17 cellular contexts compared by ENCODE assay signal in the genomic region with DNA sequence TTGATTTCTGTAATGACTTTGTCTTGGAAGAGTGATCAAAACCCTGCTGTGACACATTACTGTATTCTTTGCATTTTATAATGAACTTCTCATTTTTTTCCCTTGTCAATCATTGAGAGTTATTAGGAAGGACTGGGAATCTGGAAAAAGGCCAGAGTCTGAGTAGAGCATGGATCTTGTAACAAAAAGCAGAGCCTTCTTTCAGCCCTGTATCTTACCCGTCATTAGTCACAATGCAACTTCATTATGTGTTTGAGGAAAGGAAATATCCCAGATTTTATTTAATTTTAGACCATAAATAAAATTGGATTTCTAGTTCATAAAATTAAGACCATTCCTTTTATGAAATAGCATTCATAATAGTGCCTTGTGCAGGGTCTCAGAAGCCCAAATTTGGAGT.
DNase-seq lines count a peak whose midpoint lies in the region; TF ChIP-seq lines count a peak whose summit lies in the region.
"Had no signal": no experiment of that assay in that cellular context is flagged by ENCODE, and none has a peak within 500 bp of the region (broad histone marks: within the 10 kb centered on the region; RNA-seq: fewer than 3 reads in every experiment).

No MANE protein-coding gene starts in this region.

- H3K9me3 ChIP-seq in BE2C (no peaks in the 10 kb centered on the region), SK-N-SH (no peaks in the 10 kb centered on the region)
- H3K9me3 ChIP-seq: HAP-1 had no signal

- H4K20me1 ChIP-seq in SK-N-SH (ENCODE audit: insufficient read depth) = no peaks in the 10 kb centered on the region

- peak; percentile 64 for DNase-seq in BE2C
- DNase-seq in NCI-H446 (lab: John Stamatoyannopoulos, UW) = peak; percentile 44 to 70
- peak; percentile 38 for DNase-seq in SK-N-SH
- peak; percentile 39 to 55 for DNase-seq in foreskin fibroblast
- no peak for DNase-seq in NCI-H2107 (lab: John Stamatoyannopoulos, UW)
- DNase-seq in NCI-H128 (lab: John Stamatoyannopoulos, UW; ENCODE audit: unreplicated experiment) = no peak
- DNase-seq: C1 segment of cervical spinal cord; CD4-positive, CD25-positive, alpha-beta regulatory T cell; CD8-positive, alpha-beta memory T cell; COR-L47; DMS 273 treated with DMSO at 0.1 percent for 48 hours; DMS53; DND-41; EL; GM23248 had no signal

- WGBS in SK-N-SH (ENCODE audit: low lambda C conversion rate) = 35% methylated on average over 1 of the region's 1 CpG

- no peaks in the 10 kb centered on the region for H3K79me2 ChIP-seq in SK-N-SH (ENCODE audit: insufficient read depth)

- no peak for TF ChIP-seq CTCF in BE2C (IDR thresholded peaks at IDR 0.05; ENCODE audit: low read depth, low read length)
- TF ChIP-seq CTCF in SK-N-SH (IDR thresholded peaks at IDR 0.05) = no peak
- no peak for TF ChIP-seq CTCF in foreskin fibroblast (IDR thresholded peaks at IDR 0.05; ENCODE audit: low read depth, low read length)

- H3K4me3 ChIP-seq in BE2C (ENCODE audit: low read depth, low read length) (no peak overlapping the region), SK-N-SH (ENCODE audit: low read depth in 2 of 2, low read length in 1 of 2) (no peak overlapping the region), foreskin fibroblast (ENCODE audit: low read depth in 1 of 2, low read length in 2 of 2) (no peak overlapping the region)
- H3K4me3 ChIP-seq: GM12878, GM23248, HAP-1 had no signal

- no peaks in the 10 kb centered on the region for H3K9me2 ChIP-seq in SK-N-SH

- no peaks in the 10 kb centered on the region for H3K27me3 ChIP-seq in BE2C
- H3K27me3 ChIP-seq in SK-N-SH (ENCODE audit: insufficient read depth) = no peaks in the 10 kb centered on the region

- H3K4me1 ChIP-seq in BE2C (peaks cover 43% of the 10 kb centered on the region), SK-N-SH (ENCODE audit: control insufficient read depth in 1 of 2, insufficient read depth in 2 of 2, low read depth in 1 of 2, low read length in 1 of 2) (peaks cover 0 to 4% of the 10 kb centered on the region in 2 experiments; a peak in 2 of 4 replicates)
- H3K4me1 ChIP-seq: HAP-1 had no signal

- no peak overlapping the region for H2AFZ ChIP-seq in SK-N-SH (ENCODE audit: low read depth)
- H2AFZ ChIP-seq: GM23248 had no signal

- H3K9ac ChIP-seq in SK-N-SH = no peak overlapping the region
- H3K9ac ChIP-seq: GM23248 had no signal

- POLR2A ChIA-PET in SK-N-SH (lab: Yijun Ruan, JAX) = no interaction called here

- TF ChIP-seq EP300 in SK-N-SH (IDR thresholded peaks at IDR 0.05; ENCODE audit: borderline replicate concordance in 1 of 2, low read depth in 1 of 2, low read length in 1 of 2) = peak in 1 of 2 experiments; percentile 72; a peak in 2 of 4 replicates

- H3K36me3 ChIP-seq in BE2C = peaks cover 15% of the 10 kb centered on the region
- peaks cover 0 to 2% of the 10 kb centered on the region in 2 experiments for H3K36me3 ChIP-seq in SK-N-SH (replicated peaks in 1 of 2; ENCODE audit: control insufficient read depth in 1 of 2, insufficient read depth in 2 of 2, low read length in 1 of 2)
- H3K36me3 ChIP-seq: HAP-1 had no signal

- H3K27ac ChIP-seq in SK-N-SH (ENCODE audit: low read depth in 2 of 2, low read length in 1 of 2) = no peak overlapping the region; a peak in 1 of 4 replicates
- H3K27ac ChIP-seq: GM23248 had no signal

- H3F3A ChIP-seq in SK-N-SH (replicated peaks; ENCODE audit: insufficient read depth) = no peaks in the 10 kb centered on the region

- TF ChIP-seq RAD21 in SK-N-SH (IDR thresholded peaks at IDR 0.05; ENCODE audit: low read length) = no peak

- CTCF ChIA-PET in SK-N-SH (lab: Yijun Ruan, JAX) = interaction anchor here (0.7 to 4.5 kb wide), 3 partner anchors 11 to 167 kb away, joined by 4 to 13 read pairs (median 4); no protein-coding TSS in a partner anchor

- no peak overlapping the region for H3K4me2 ChIP-seq in SK-N-SH

TF ChIP-seq in SK-N-SH, 30 proteins besides CTCF, POLR2A, EP300 and RAD21:
- TF ChIP-seq RXRA (IDR thresholded peaks at IDR 0.05; ENCODE audit: borderline replicate concordance, low read depth) (no peak), GABPA (IDR thresholded peaks at IDR 0.05; ENCODE audit: low read depth) (no peak), MEF2A (IDR thresholded peaks at IDR 0.05; ENCODE audit: borderline replicate concordance, low read depth) (no peak), JUND (IDR thresholded peaks at IDR 0.05) (0 out of 2 replicates have a peak, but pooled peaks have one; percentile 5), RCOR1 (IDR thresholded peaks at IDR 0.05; ENCODE audit: low read length) (peak; percentile 37; the same call in 1 of the 2 replicates), POLR2AphosphoS5 (IDR thresholded peaks at IDR 0.05; ENCODE audit: low read depth, low read length) (no peak), EZH2phosphoT487 (IDR thresholded peaks at IDR 0.05; ENCODE audit: borderline replicate concordance, low read depth) (no peak), TEAD4 (IDR thresholded peaks at IDR 0.05; ENCODE audit: borderline replicate concordance, insufficient read depth) (peak; percentile 27; the same call in 1 of the 2 replicates), TCF12 (IDR thresholded peaks at IDR 0.05) (peak; percentile 69), FOXJ3 (CRISPR knock-in tag; IDR thresholded peaks at IDR 0.05) (no peak), MXI1 (IDR thresholded peaks at IDR 0.05; ENCODE audit: low read depth, low read length) (no peak), NFIC (IDR thresholded peaks at IDR 0.05; ENCODE audit: borderline replicate concordance) (peak; percentile 33; the same call in 1 of the 2 replicates), FOXM1 (IDR thresholded peaks at IDR 0.05; ENCODE audit: low read depth) (no peak)
- TF ChIP-seq, protein P1, sequence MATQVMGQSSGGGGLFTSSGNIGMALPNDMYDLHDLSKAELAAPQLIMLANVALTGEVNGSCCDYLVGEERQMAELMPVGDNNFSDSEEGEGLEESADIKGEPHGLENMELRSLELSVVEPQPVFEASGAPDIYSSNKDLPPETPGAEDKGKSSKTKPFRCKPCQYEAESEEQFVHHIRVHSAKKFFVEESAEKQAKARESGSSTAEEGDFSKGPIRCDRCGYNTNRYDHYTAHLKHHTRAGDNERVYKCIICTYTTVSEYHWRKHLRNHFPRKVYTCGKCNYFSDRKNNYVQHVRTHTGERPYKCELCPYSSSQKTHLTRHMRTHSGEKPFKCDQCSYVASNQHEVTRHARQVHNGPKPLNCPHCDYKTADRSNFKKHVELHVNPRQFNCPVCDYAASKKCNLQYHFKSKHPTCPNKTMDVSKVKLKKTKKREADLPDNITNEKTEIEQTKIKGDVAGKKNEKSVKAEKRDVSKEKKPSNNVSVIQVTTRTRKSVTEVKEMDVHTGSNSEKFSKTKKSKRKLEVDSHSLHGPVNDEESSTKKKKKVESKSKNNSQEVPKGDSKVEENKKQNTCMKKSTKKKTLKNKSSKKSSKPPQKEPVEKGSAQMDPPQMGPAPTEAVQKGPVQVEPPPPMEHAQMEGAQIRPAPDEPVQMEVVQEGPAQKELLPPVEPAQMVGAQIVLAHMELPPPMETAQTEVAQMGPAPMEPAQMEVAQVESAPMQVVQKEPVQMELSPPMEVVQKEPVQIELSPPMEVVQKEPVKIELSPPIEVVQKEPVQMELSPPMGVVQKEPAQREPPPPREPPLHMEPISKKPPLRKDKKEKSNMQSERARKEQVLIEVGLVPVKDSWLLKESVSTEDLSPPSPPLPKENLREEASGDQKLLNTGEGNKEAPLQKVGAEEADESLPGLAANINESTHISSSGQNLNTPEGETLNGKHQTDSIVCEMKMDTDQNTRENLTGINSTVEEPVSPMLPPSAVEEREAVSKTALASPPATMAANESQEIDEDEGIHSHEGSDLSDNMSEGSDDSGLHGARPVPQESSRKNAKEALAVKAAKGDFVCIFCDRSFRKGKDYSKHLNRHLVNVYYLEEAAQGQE (IDR thresholded peaks at IDR 0.05; ENCODE audit: low read depth, low read length) = no peak
- TF ChIP-seq, protein P2, sequence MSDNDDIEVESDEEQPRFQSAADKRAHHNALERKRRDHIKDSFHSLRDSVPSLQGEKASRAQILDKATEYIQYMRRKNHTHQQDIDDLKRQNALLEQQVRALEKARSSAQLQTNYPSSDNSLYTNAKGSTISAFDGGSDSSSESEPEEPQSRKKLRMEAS (IDR thresholded peaks at IDR 0.05; ENCODE audit: low read depth) = no peak
- TF ChIP-seq, protein P3, sequence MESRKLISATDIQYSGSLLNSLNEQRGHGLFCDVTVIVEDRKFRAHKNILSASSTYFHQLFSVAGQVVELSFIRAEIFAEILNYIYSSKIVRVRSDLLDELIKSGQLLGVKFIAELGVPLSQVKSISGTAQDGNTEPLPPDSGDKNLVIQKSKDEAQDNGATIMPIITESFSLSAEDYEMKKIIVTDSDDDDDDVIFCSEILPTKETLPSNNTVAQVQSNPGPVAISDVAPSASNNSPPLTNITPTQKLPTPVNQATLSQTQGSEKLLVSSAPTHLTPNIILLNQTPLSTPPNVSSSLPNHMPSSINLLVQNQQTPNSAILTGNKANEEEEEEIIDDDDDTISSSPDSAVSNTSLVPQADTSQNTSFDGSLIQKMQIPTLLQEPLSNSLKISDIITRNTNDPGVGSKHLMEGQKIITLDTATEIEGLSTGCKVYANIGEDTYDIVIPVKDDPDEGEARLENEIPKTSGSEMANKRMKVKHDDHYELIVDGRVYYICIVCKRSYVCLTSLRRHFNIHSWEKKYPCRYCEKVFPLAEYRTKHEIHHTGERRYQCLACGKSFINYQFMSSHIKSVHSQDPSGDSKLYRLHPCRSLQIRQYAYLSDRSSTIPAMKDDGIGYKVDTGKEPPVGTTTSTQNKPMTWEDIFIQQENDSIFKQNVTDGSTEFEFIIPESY (IDR thresholded peaks at IDR 0.05; ENCODE audit: borderline replicate concordance, low read depth) = no peak
- TF ChIP-seq, protein P4, sequence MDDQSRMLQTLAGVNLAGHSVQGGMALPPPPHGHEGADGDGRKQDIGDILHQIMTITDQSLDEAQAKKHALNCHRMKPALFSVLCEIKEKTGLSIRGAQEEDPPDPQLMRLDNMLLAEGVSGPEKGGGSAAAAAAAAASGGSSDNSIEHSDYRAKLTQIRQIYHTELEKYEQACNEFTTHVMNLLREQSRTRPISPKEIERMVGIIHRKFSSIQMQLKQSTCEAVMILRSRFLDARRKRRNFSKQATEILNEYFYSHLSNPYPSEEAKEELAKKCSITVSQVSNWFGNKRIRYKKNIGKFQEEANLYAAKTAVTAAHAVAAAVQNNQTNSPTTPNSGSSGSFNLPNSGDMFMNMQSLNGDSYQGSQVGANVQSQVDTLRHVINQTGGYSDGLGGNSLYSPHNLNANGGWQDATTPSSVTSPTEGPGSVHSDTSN (IDR thresholded peaks at IDR 0.05) = peak; percentile 68

Comparison
In these comparisons a context has a peak if more than half of its experiments do, and no peak if none do; other contexts are left out.
1. DNase-seq: peak in BE2C (single experiment), NCI-H446 (2 of 2), SK-N-SH (single experiment) and foreskin fibroblast (2 of 2); none in NCI-H2107 (single experiment) and NCI-H128 (single experiment).